8 cellular contexts compared by ENCODE assay signal in the genomic region with DNA sequence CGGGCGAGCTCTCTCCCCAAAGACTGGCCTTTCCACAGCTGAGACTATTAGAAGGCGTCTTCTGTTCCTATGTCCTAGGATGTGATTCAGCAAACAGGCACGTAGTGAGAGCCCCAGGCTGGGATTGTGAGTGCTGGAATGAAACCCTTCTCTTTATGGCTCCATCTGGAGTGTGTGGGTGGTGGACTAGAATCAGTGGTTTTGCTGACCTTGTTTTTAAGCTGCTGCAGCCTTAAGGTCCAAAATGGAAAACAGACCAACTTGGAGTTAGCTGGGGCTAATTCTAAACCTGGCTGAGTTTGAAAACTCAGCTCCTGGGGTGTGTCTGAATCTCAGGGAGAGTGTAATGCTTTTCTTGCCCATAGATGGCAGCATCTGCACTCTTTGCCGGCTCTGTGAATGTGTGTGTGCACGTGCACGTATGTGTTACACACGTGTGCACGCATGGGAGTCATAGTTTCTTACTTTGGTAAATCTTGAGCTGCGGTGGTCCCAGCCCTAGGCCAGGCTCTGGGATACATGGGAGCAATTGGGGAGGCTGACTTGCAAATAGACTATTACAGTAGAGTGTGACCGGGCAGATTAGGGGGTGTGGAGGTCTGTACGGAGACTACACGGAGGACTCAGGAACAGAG. TPM values are rescaled to one million over a fixed set of nuclear protein-coding genes. Genes with fewer than 3 reads are reported as not detected.
DNase-seq lines count a peak whose midpoint lies in the region; ATAC-seq and TF ChIP-seq lines count a peak whose summit lies in the region.

No MANE protein-coding gene starts in this region.

- H3F3A ChIP-seq in neural cell (ENCODE audit: insufficient read depth, low read length, poor library complexity, severe bottlenecking): no peaks in the 10 kb centered on the region

- no peak overlapping the region for H3K27ac ChIP-seq in CD4-positive, alpha-beta T cell (ENCODE audit: low read depth, low read length)
- H3K27ac ChIP-seq in neural cell (ENCODE audit: low read length) (no peak overlapping the region), aorta (ENCODE audit: low read depth in 1 of 2, low read length in 2 of 2) (peak overlapping the region; percentile 81 to 98)

- POLR2A ChIA-PET in CD4-positive, alpha-beta T cell (lab: Charles Lee): interaction anchor here (1.4 kb wide), 1 partner anchor 28 kb away, joined by 3 read pairs; no protein-coding TSS in a partner anchor

- H3K9me3 ChIP-seq in CD4-positive, alpha-beta T cell (ENCODE audit: control insufficient read depth, low read length): no peaks in the 10 kb centered on the region
- H3K9me3 ChIP-seq in neural cell (ENCODE audit: low read length) (no peaks in the 10 kb centered on the region), aorta (ENCODE audit: control insufficient read depth, low read length) (no peaks in the 10 kb centered on the region)

- DNase-seq in CD4-positive, alpha-beta T cell: peak in 3 of 10 experiments; percentile 15 to 26 (median 18)
- DNase-seq in NCI-H2227 (lab: John Stamatoyannopoulos, UW; ENCODE audit: unreplicated experiment): peak; percentile 60
- DNase-seq in activated T-cell treated with anti-CD3 and anti-CD28 coated beads, Interleukin-2, amount 50 U/mL, for 24 hours: peak; percentile 51
- peak; percentile 99 for DNase-seq in fibroblast of the aortic adventitia (ENCODE audit: low read depth)
- DNase-seq in aorta: peak in 1 of 2 donors; percentile 80
- DNase-seq in effector CD4-positive, alpha-beta T cell: no peak

- no peak overlapping the region for H3K27ac Mint-ChIP-seq in CD4-positive, alpha-beta T cell
- H3K27ac Mint-ChIP-seq in activated T-cell treated with anti-CD3 and anti-CD28 coated beads, Interleukin-2, amount 50 U/mL, for 24 hours: no peak overlapping the region

- no peaks in the 10 kb centered on the region for H3K9me3 Mint-ChIP-seq in CD4-positive, alpha-beta T cell
- H3K9me3 Mint-ChIP-seq in activated T-cell treated with anti-CD3 and anti-CD28 coated beads, Interleukin-2, amount 50 U/mL, for 24 hours: no peaks in the 10 kb centered on the region

- intact Hi-C loops in CD4-positive, alpha-beta T cell (cut with DNase I, micrococcal nuclease): no loop called here
- intact Hi-C loops in aorta (cut with DNase I): loop anchor here (1.0 to 2.0 kb wide), 2 partner anchors 9 to 20 kb away; no protein-coding TSS in a partner anchor

- H3K27me3 Mint-ChIP-seq in CD4-positive, alpha-beta T cell: no peaks in the 10 kb centered on the region
- no peaks in the 10 kb centered on the region for H3K27me3 Mint-ChIP-seq in activated T-cell treated with anti-CD3 and anti-CD28 coated beads, Interleukin-2, amount 50 U/mL, for 24 hours

- TF ChIP-seq CTCF in CD4-positive, alpha-beta T cell (IDR thresholded peaks at IDR 0.05): peak; percentile 44
- TF ChIP-seq CTCF in fibroblast of the aortic adventitia (IDR thresholded peaks at IDR 0.05; ENCODE audit: insufficient read depth, low read length): peak; percentile 86
- TF ChIP-seq CTCF in neural cell (IDR thresholded peaks at IDR 0.05; ENCODE audit: poor library complexity, severe bottlenecking): peak; percentile 58

- H3K9me2 ChIP-seq in neural cell (ENCODE audit: insufficient read depth, low read length): no peaks in the 10 kb centered on the region

- H3K36me3 Mint-ChIP-seq in CD4-positive, alpha-beta T cell (ENCODE audit: low read depth): no peaks in the 10 kb centered on the region
- no peaks in the 10 kb centered on the region for H3K36me3 Mint-ChIP-seq in activated T-cell treated with anti-CD3 and anti-CD28 coated beads, Interleukin-2, amount 50 U/mL, for 24 hours (ENCODE audit: low read depth)

- H3K4me3 Mint-ChIP-seq in CD4-positive, alpha-beta T cell: no peak overlapping the region
- H3K4me3 Mint-ChIP-seq in activated T-cell treated with anti-CD3 and anti-CD28 coated beads, Interleukin-2, amount 50 U/mL, for 24 hours: no peak overlapping the region

- no peaks in the 10 kb centered on the region for H3K36me3 ChIP-seq in neural cell (ENCODE audit: insufficient read depth, low read length)
- H3K36me3 ChIP-seq in aorta (ENCODE audit: control insufficient read depth in 1 of 2, insufficient read depth in 2 of 2, low read length in 1 of 2): no peaks in the 10 kb centered on the region

- peak; percentile 35 for TF ChIP-seq RAD21 in neural cell (conservative IDR thresholded peaks at IDR 0.05)

- H3K9ac ChIP-seq in neural cell (ENCODE audit: low read length): no peak overlapping the region

- no peaks in the 10 kb centered on the region for H3K4me1 Mint-ChIP-seq in CD4-positive, alpha-beta T cell (ENCODE audit: low read depth)
- peaks cover 10% of the 10 kb centered on the region for H3K4me1 Mint-ChIP-seq in activated T-cell treated with anti-CD3 and anti-CD28 coated beads, Interleukin-2, amount 50 U/mL, for 24 hours (ENCODE audit: low read depth)

- no peak for TF ChIP-seq EP300 in neural cell (conservative IDR thresholded peaks at IDR 0.05; ENCODE audit: poor library complexity, severe bottlenecking)

- ATAC-seq in CD4-positive, alpha-beta T cell (ENCODE audit: poor library complexity): peak; percentile 83
- ATAC-seq in GM21367 (IDR thresholded peaks at IDR 0.05; ENCODE audit: unreplicated experiment): peak; percentile 57
- ATAC-seq in aorta (ENCODE audit: low FRiP score): peak; percentile 85

- H3K4me3 ChIP-seq in fibroblast of the aortic adventitia (ENCODE audit: low read depth, low read length) (peak overlapping the region; percentile 40), neural cell (ENCODE audit: low read length) (no peak overlapping the region), aorta (ENCODE audit: low read length in 2 of 2) (no peak overlapping the region)

- peaks cover 20 to 25% of the 10 kb centered on the region in 2 donors for H3K4me1 ChIP-seq in aorta (ENCODE audit: control insufficient read depth in 1 of 2, insufficient read depth in 2 of 2, low read length in 2 of 2)

- no peak overlapping the region for H3K4me2 ChIP-seq in neural cell (ENCODE audit: low read length)

- CTCF ChIA-PET in CD4-positive, alpha-beta T cell (lab: Charles Lee): interaction anchor here (0.6 to 1.7 kb wide), 7 partner anchors 9 to 123 kb away, joined by 3 to 11 read pairs (median 3); partner anchors contain the start of gene GSN

- H4K20me1 ChIP-seq in neural cell (ENCODE audit: insufficient read depth): no peaks in the 10 kb centered on the region

- no peak overlapping the region for H2AFZ ChIP-seq in neural cell (ENCODE audit: low read depth, low read length)

- no peaks in the 10 kb centered on the region for H3K27me3 ChIP-seq in CD4-positive, alpha-beta T cell (ENCODE audit: control insufficient read depth, insufficient read depth, low read length)
- H3K27me3 ChIP-seq in neural cell (ENCODE audit: insufficient read depth, low read depth, low read length): no peaks in the 10 kb centered on the region
- no peaks in the 10 kb centered on the region for H3K27me3 ChIP-seq in aorta (ENCODE audit: control insufficient read depth in 1 of 2, insufficient read depth in 2 of 2, low read length in 1 of 2)

- 7 to 9% methylated on average over 13 of the region's 13 CpGs for WGBS in aorta, 2 donors

- no peaks in the 10 kb centered on the region for H3K79me2 ChIP-seq in neural cell (replicated peaks; ENCODE audit: insufficient read depth, low read length)

TF ChIP-seq in neural cell, 6 proteins besides CTCF, POLR2A, EP300 and RAD21:
- TF ChIP-seq EZH2 (IDR thresholded peaks at IDR 0.05; ENCODE audit: borderline replicate concordance, insufficient read depth, low read length, poor library complexity, severe bottlenecking): no peak
- TF ChIP-seq SMC3 (conservative IDR thresholded peaks at IDR 0.05; ENCODE audit: poor library complexity): peak; percentile 21

RNA-seq across cellular contexts. Expression of gene GSN, which starts 10.7 kb away (rescaled TPM):
- total RNA-seq in CD4-positive, alpha-beta T cell: 1 to 10 TPM; 2.6 to 2.7 TPM
- total RNA-seq in fibroblast of the aortic adventitia (ENCODE audit: low replicate concordance) (253 and 293 TPM in 2 replicates), aorta (1,000 to 10,000 TPM in 1 of 2 donors, 100 to 1,000 TPM in 1; 922 to 2,469 TPM)
- polyA plus RNA-seq in neural cell (2.4 and 7.7 TPM in 2 replicates), aorta (1,000 to 10,000 TPM in 1 of 2 donors, 100 to 1,000 TPM in 1; 451 to 1,099 TPM)
- polyA minus RNA-seq in neural cell: 2.2 and 4.4 TPM in 2 replicates

Comparison
In these comparisons a context has a peak if more than half of its experiments do, and no peak if none do; other contexts are left out.
1. H3K27ac ChIP-seq: peak in aorta (2 of 2); none in CD4-positive, alpha-beta T cell (single experiment) and neural cell (single experiment).
2. RNA of gene GSN, which starts 10.7 kb away (total RNA-seq): 922 to 2,469 TPM in aorta and 253 to 293 TPM in fibroblast of the aortic adventitia; 2.6 to 2.7 TPM in CD4-positive, alpha-beta T cell; every median in the first group is over 10 times any median in the second.
3. intact Hi-C loops: an anchor here in aorta (1.0 to 2.0 kb wide); none called in CD4-positive, alpha-beta T cell.
4. Peak in every context shown above with its lines, with median percentiles within 50 percentile points of each other: ATAC-seq and CTCF ChIP-seq.